18 cellular contexts compared by ENCODE assay signal in genomic region chr7:115146148-115146547, GRCh38.
A peak's percentile ranks its signal among the peaks of the same experiment; 100 is the strongest.
DNase-seq lines count a peak whose midpoint lies in the region; ATAC-seq, FAIRE-seq and TF ChIP-seq lines count a peak whose summit lies in the region.
"Had no signal": no experiment of that assay in that cellular context is flagged by ENCODE, and none has a peak within 500 bp of the region (broad histone marks: within the 10 kb centered on the region; RNA-seq: fewer than 3 reads in every experiment).

No MANE protein-coding gene starts in this region.

- BruUV-seq in HepG2 (replicated peaks; lab: Mats Ljungman, UMichigan) = no TSS peak

- in situ Hi-C loops in HepG2 (cut with HindIII; ENCODE audit: extremely low pct_ligation_motif_present, low pct_unique_long_range_greater_than_20kb) = no loop called here

- TF ChIP-seq POLR2A in right lobe of liver (IDR thresholded peaks at IDR 0.05) (no peak), HepG2 (IDR thresholded peaks at IDR 0.05; ENCODE audit: insufficient read depth in 1 of 2, low read depth in 2 of 2, low read length in 2 of 2) (no peak)

- no peaks in the 10 kb centered on the region for H3K36me3 ChIP-seq in right lobe of liver
- no peaks in the 10 kb centered on the region for H3K36me3 ChIP-seq in HepG2 (replicated peaks in 1 of 2; ENCODE audit: control insufficient read depth in 1 of 2, insufficient read depth in 2 of 2, low read length in 2 of 2)
- H3K36me3 ChIP-seq in bronchial epithelial cell (ENCODE audit: control insufficient read depth, insufficient read depth, low read length) = no peaks in the 10 kb centered on the region
- H3K36me3 ChIP-seq in lung (ENCODE audit: control insufficient read depth in 2 of 2, insufficient read depth in 2 of 2, low read length in 2 of 2) = no peaks in the 10 kb centered on the region
- H3K36me3 ChIP-seq: prostate gland, spleen had no signal

- no peak overlapping the region for H3K4me2 ChIP-seq in HepG2 (ENCODE audit: low read depth, low read length)

- no peak overlapping the region for H2AFZ ChIP-seq in HepG2 (ENCODE audit: low read length)

- no peak overlapping the region for H3K9ac ChIP-seq in HepG2 (ENCODE audit: insufficient read depth, low read depth, low read length)

- H3K4me3 ChIP-seq in right lobe of liver (no peak overlapping the region), HepG2 (replicated peaks in 1 of 3; ENCODE audit: insufficient read depth in 1 of 3, low read depth in 2 of 3, low read length in 3 of 3) (no peak overlapping the region), bronchial epithelial cell (ENCODE audit: low read depth, low read length) (no peak overlapping the region), lung (no peak overlapping the region)
- H3K4me3 ChIP-seq: prostate gland, spleen had no signal

- H3K9me3 ChIP-seq in right lobe of liver = no peaks in the 10 kb centered on the region
- H3K9me3 ChIP-seq in HepG2 (ENCODE audit: low read length) = peaks cover 5% of the 10 kb centered on the region; the same call in 1 of the 2 replicates
- H3K9me3 ChIP-seq in lung (ENCODE audit: control insufficient read depth in 2 of 2, insufficient read depth in 1 of 2, low read length in 1 of 2) = no peaks in the 10 kb centered on the region
- H3K9me3 ChIP-seq: prostate gland, spleen had no signal

- FAIRE-seq in HepG2 (lab: Jason Lieb, UNC) (no peak), bronchial epithelial cell (lab: Jason Lieb, UNC) (no peak)
- FAIRE-seq: endometrium had no signal

- CTCF ChIA-PET in HepG2 (lab: Yijun Ruan, JAX; ENCODE audit: low intra/inter-chr PET ratio, low total read pairs) = no interaction called here

- peaks cover 0 to 14% (median 4%) of the 10 kb centered on the region in 4 donors for H3K4me1 ChIP-seq in right lobe of liver
- peaks cover 11% of the 10 kb centered on the region for H3K4me1 ChIP-seq in HepG2 (ENCODE audit: insufficient read depth, low read length)
- no peaks in the 10 kb centered on the region for H3K4me1 ChIP-seq in lung (ENCODE audit: control insufficient read depth in 2 of 2, insufficient read depth in 2 of 2, low read length in 2 of 2)
- H3K4me1 ChIP-seq: prostate gland had no signal

- POLR2A ChIA-PET in HepG2 (lab: Yijun Ruan, JAX) = no interaction called here

- peak in 1 of 4 donors; percentile 14 for TF ChIP-seq CTCF in right lobe of liver (IDR thresholded peaks at IDR 0.05)
- no peak for TF ChIP-seq CTCF in HepG2 (CRISPR knock-in tag; IDR thresholded peaks at IDR 0.05)
- no peak for TF ChIP-seq CTCF in bronchial epithelial cell (IDR thresholded peaks at IDR 0.05; ENCODE audit: insufficient read depth, low read length, severe bottlenecking)
- TF ChIP-seq CTCF in lung (IDR thresholded peaks at IDR 0.05; ENCODE audit: control extremely low read depth, extremely low read depth) = no peak

- no peaks in the 10 kb centered on the region for H4K20me1 ChIP-seq in HepG2 (ENCODE audit: insufficient read depth, low read length)

- TF ChIP-seq RAD21 in HepG2 (CRISPR knock-in tag; IDR thresholded peaks at IDR 0.05) = no peak

- ATAC-seq in right lobe of liver (peak in 3 of 4 donors; percentile 18 to 25 (median 19)), HepG2 (no peak), lung (ENCODE audit: insufficient read depth, low FRiP score) (peak; percentile 68), GM18907 (IDR thresholded peaks at IDR 0.05; ENCODE audit: unreplicated experiment) (no peak), GM18519 (IDR thresholded peaks at IDR 0.05; ENCODE audit: low FRiP score, unreplicated experiment) (no peak), HG02642 (IDR thresholded peaks at IDR 0.05; ENCODE audit: poor library complexity, unreplicated experiment) (no peak)

- no peak for DNase-seq in right lobe of liver
- DNase-seq in HepG2 (ENCODE audit: low spot score) = no peak
- DNase-seq in bronchial epithelial cell (ENCODE audit: low read depth) = peak; percentile 93
- no peak for DNase-seq in lung (ENCODE audit: low spot score)
- DNase-seq in stimulated activated CD4-positive, alpha-beta T cell treated with anti-CD3 and anti-CD28 coated beads, Interleukin-2, amount 100 ng/mL, for 24 hours = no peak
- DNase-seq: activated gamma-delta T cell treated with Interleukin-2 at 50 U/mL for 16 hours; anterior cingulate cortex; CD4-positive, alpha-beta T cell; naive B cell; NCI-H187; NCI-H524; spleen; T-helper 9 cell had no signal

- WGBS in right lobe of liver (ENCODE audit: insufficient coverage, low coverage, low lambda C conversion rate, missing lambda C conversion rate) = 63% methylated on average over 3 of the region's 3 CpGs
- 70% methylated on average over 3 of the region's 3 CpGs for WGBS in HepG2 (ENCODE audit: low lambda C conversion rate)
- WGBS in lung, 2 donors = 69 to 81% methylated on average over 3 of the region's 3 CpGs

- intact Hi-C loops in right lobe of liver (cut with DNase I) (no loop called here), HepG2 (cut with micrococcal nuclease; ENCODE audit: unreplicated experiment) (no loop called here)

- TF ChIP-seq EP300 in HepG2 (IDR thresholded peaks at IDR 0.05; ENCODE audit: low read depth in 2 of 2, low read length in 2 of 2) (no peak), HepG2 (CRISPR knock-in tag; IDR thresholded peaks at IDR 0.05; ENCODE audit: borderline replicate concordance) (no peak)

- H3K27me3 ChIP-seq in right lobe of liver (no peaks in the 10 kb centered on the region), HepG2 (ENCODE audit: control insufficient read depth in 1 of 2, insufficient read depth in 2 of 2, low read length in 2 of 2) (no peaks in the 10 kb centered on the region), bronchial epithelial cell (ENCODE audit: control insufficient read depth, insufficient read depth, low read length) (no peaks in the 10 kb centered on the region), lung (ENCODE audit: control insufficient read depth, insufficient read depth) (no peaks in the 10 kb centered on the region)
- H3K27me3 ChIP-seq: spleen had no signal

- H3K79me2 ChIP-seq in HepG2 (ENCODE audit: insufficient read depth, low read length) = no peaks in the 10 kb centered on the region

- H3K27ac ChIP-seq in right lobe of liver (peak overlapping the region in 1 of 3 donors; percentile 65), HepG2 (ENCODE audit: extremely low read length, insufficient read depth, low read length) (no peak overlapping the region), lung (ENCODE audit: low read depth in 1 of 2, low read length in 1 of 2) (no peak overlapping the region)
- H3K27ac ChIP-seq: prostate gland, spleen had no signal

TF ChIP-seq in HepG2, 621 proteins besides CTCF, POLR2A, EP300 and RAD21 (continues in another document):
- TF ChIP-seq ZNF839 (CRISPR knock-in tag; IDR thresholded peaks at IDR 0.05; ENCODE audit: borderline replicate concordance) (no peak), ZNF24 (IDR thresholded peaks at IDR 0.05) (no peak), PCBP2 (optimal IDR thresholded peaks at IDR 0.05; ENCODE audit: low read depth, low read length, poor library complexity, severe bottlenecking) (no peak), ZBTB10 (CRISPR knock-in tag; IDR thresholded peaks at IDR 0.05; ENCODE audit: borderline replicate concordance) (no peak), ATAD3A (CRISPR knock-in tag; IDR thresholded peaks at IDR 0.05) (no peak), ZBTB46 (CRISPR knock-in tag; IDR thresholded peaks at IDR 0.05; ENCODE audit: borderline replicate concordance) (no peak), KLF15 (CRISPR knock-in tag; IDR thresholded peaks at IDR 0.05; ENCODE audit: borderline replicate concordance) (no peak), ZNF235 (CRISPR knock-in tag; IDR thresholded peaks at IDR 0.05; ENCODE audit: borderline replicate concordance) (no peak), MIER2 (CRISPR knock-in tag; IDR thresholded peaks at IDR 0.05) (no peak), FOSL2 (CRISPR knock-in tag; IDR thresholded peaks at IDR 0.05) (no peak)

Comparison
In these comparisons a context has a peak if more than half of its experiments do, and no peak if none do; other contexts are left out.
1. ATAC-seq: peak in right lobe of liver (3 of 4) and lung (single experiment); none in HepG2 (single experiment), GM18907 (single experiment), GM18519 (single experiment) and HG02642 (single experiment).